ENCODE assay signal across 11 cellular contexts in genomic region chr17:78822552-78822951, GRCh38. TPM values are rescaled to one million over a fixed set of nuclear protein-coding genes. Genes with fewer than 3 reads are reported as not detected.
DNase-seq lines count a peak whose midpoint lies in the region; ATAC-seq and TF ChIP-seq lines count a peak whose summit lies in the region.
"Had no signal": no experiment of that assay in that cellular context is flagged by ENCODE, and none has a peak within 500 bp of the region (broad histone marks: within the 10 kb centered on the region; RNA-seq: fewer than 3 reads in every experiment).

No MANE protein-coding gene starts in this region.

- POLR2A ChIA-PET in activated naive CD8-positive, alpha-beta T cell treated with anti-CD3 and anti-CD28 coated beads, Interleukin-2, amount 10 ng/mL, durations not matched to agents 7 days and 5 days (lab: Charles Lee) = interaction anchor here (0.6 to 1.3 kb wide), 3 partner anchors 9 to 19 kb away, joined by 3 to 4 read pairs (median 3); no protein-coding TSS in a partner anchor

- H3K9me3 Mint-ChIP-seq in activated naive CD8-positive, alpha-beta T cell (ENCODE audit: low read depth) = no peaks in the 10 kb centered on the region
- H3K9me3 Mint-ChIP-seq in activated naive CD8-positive, alpha-beta T cell treated with anti-CD3 and anti-CD28 coated beads, Interleukin-2, amount 50 U/mL, for 24 hours = no peaks in the 10 kb centered on the region
- H3K9me3 Mint-ChIP-seq in activated naive CD8-positive, alpha-beta T cell treated with anti-CD3 and anti-CD28 coated beads, Interleukin-2, amount 10 ng/mL, durations not matched to agents 7 days and 5 days = no peaks in the 10 kb centered on the region

- no peak for DNase-seq in activated naive CD8-positive, alpha-beta T cell treated with anti-CD3 and anti-CD28 coated beads, Interleukin-2, amount 50 U/mL, for 24 hours
- no peak for DNase-seq in activated naive CD8-positive, alpha-beta T cell treated with anti-CD3 and anti-CD28 coated beads, Interleukin-2, amount 10 ng/mL, durations not matched to agents 7 days and 5 days
- DNase-seq in foreskin fibroblast = peak; percentile 98 to 99
- DNase-seq in superior temporal gyrus (ENCODE audit: extremely low spot score) = peak; percentile 68
- DNase-seq in putamen (ENCODE audit: low spot score) = no peak
- no peak for DNase-seq in DMS153 (lab: John Stamatoyannopoulos, UW)
- no peak for DNase-seq in T-helper 9 cell
- DNase-seq: activated CD4-positive, CD25-positive, alpha-beta regulatory T cell treated with anti-CD3 and anti-CD28 coated beads, Interleukin-2, amount 50 U/mL, for 72 hours; effector CD4-positive, alpha-beta T cell had no signal

- no peak overlapping the region for H3K4me3 ChIP-seq in foreskin fibroblast (ENCODE audit: low read depth in 1 of 2, low read length in 2 of 2)
- H3K4me3 ChIP-seq: right atrium auricular region had no signal

- no peak overlapping the region for H3K4me3 Mint-ChIP-seq in activated naive CD8-positive, alpha-beta T cell
- H3K4me3 Mint-ChIP-seq in activated naive CD8-positive, alpha-beta T cell treated with anti-CD3 and anti-CD28 coated beads, Interleukin-2, amount 50 U/mL, for 24 hours = no peak overlapping the region
- no peak overlapping the region for H3K4me3 Mint-ChIP-seq in activated naive CD8-positive, alpha-beta T cell treated with anti-CD3 and anti-CD28 coated beads, Interleukin-2, amount 10 ng/mL, durations not matched to agents 7 days and 5 days

- no peak for TF ChIP-seq CTCF in foreskin fibroblast (IDR thresholded peaks at IDR 0.05; ENCODE audit: low read depth, low read length)

- H3K27me3 Mint-ChIP-seq in activated naive CD8-positive, alpha-beta T cell = no peaks in the 10 kb centered on the region
- H3K27me3 Mint-ChIP-seq in activated naive CD8-positive, alpha-beta T cell treated with anti-CD3 and anti-CD28 coated beads, Interleukin-2, amount 50 U/mL, for 24 hours = no peaks in the 10 kb centered on the region
- H3K27me3 Mint-ChIP-seq in activated naive CD8-positive, alpha-beta T cell treated with anti-CD3 and anti-CD28 coated beads, Interleukin-2, amount 10 ng/mL, durations not matched to agents 7 days and 5 days = no peaks in the 10 kb centered on the region

- H3K4me1 Mint-ChIP-seq in activated naive CD8-positive, alpha-beta T cell (ENCODE audit: low read depth) = peaks cover 56% of the 10 kb centered on the region
- H3K4me1 Mint-ChIP-seq in activated naive CD8-positive, alpha-beta T cell treated with anti-CD3 and anti-CD28 coated beads, Interleukin-2, amount 50 U/mL, for 24 hours = peaks cover 38% of the 10 kb centered on the region
- H3K4me1 Mint-ChIP-seq in activated naive CD8-positive, alpha-beta T cell treated with anti-CD3 and anti-CD28 coated beads, Interleukin-2, amount 10 ng/mL, durations not matched to agents 7 days and 5 days = peaks cover 28% of the 10 kb centered on the region

- no peak for ATAC-seq in activated naive CD8-positive, alpha-beta T cell treated with anti-CD3 and anti-CD28 coated beads, Interleukin-2, amount 50 U/mL, for 24 hours
- no peak for ATAC-seq in activated naive CD8-positive, alpha-beta T cell treated with anti-CD3 and anti-CD28 coated beads, Interleukin-2, amount 10 ng/mL, durations not matched to agents 7 days and 5 days (ENCODE audit: low read depth)

- peaks cover 14% of the 10 kb centered on the region for H3K36me3 Mint-ChIP-seq in activated naive CD8-positive, alpha-beta T cell
- H3K36me3 Mint-ChIP-seq in activated naive CD8-positive, alpha-beta T cell treated with anti-CD3 and anti-CD28 coated beads, Interleukin-2, amount 50 U/mL, for 24 hours (ENCODE audit: low read depth) = peaks cover 73% of the 10 kb centered on the region
- peaks cover 42% of the 10 kb centered on the region for H3K36me3 Mint-ChIP-seq in activated naive CD8-positive, alpha-beta T cell treated with anti-CD3 and anti-CD28 coated beads, Interleukin-2, amount 10 ng/mL, durations not matched to agents 7 days and 5 days

- H3K27ac Mint-ChIP-seq in activated naive CD8-positive, alpha-beta T cell = peak overlapping the region; percentile 50
- no peak overlapping the region for H3K27ac Mint-ChIP-seq in activated naive CD8-positive, alpha-beta T cell treated with anti-CD3 and anti-CD28 coated beads, Interleukin-2, amount 50 U/mL, for 24 hours
- peak overlapping the region; percentile 31 for H3K27ac Mint-ChIP-seq in activated naive CD8-positive, alpha-beta T cell treated with anti-CD3 and anti-CD28 coated beads, Interleukin-2, amount 10 ng/mL, durations not matched to agents 7 days and 5 days

RNA-seq across cellular contexts. Expression of gene USP36, which starts 18.1 kb away (rescaled TPM):
- total RNA-seq in activated naive CD8-positive, alpha-beta T cell treated with anti-CD3 and anti-CD28 coated beads, Interleukin-2, amount 10 ng/mL, durations not matched to agents 7 days and 5 days = 10 to 100 TPM; 87.8 to 94.3 TPM

RNA-seq across cellular contexts. Expression of gene CYTH1, which starts 40.5 kb away (rescaled TPM):
- 100 to 1,000 TPM; 180 to 200 TPM for total RNA-seq in activated naive CD8-positive, alpha-beta T cell treated with anti-CD3 and anti-CD28 coated beads, Interleukin-2, amount 10 ng/mL, durations not matched to agents 7 days and 5 days

Comparison
In these comparisons a context has a peak if more than half of its experiments do, and no peak if none do; other contexts are left out.
1. DNase-seq: peak in foreskin fibroblast (2 of 2) and superior temporal gyrus (single experiment); none in activated naive CD8-positive, alpha-beta T cell treated with anti-CD3 and anti-CD28 coated beads, Interleukin-2, amount 50 U/mL, for 24 hours (single experiment), activated naive CD8-positive, alpha-beta T cell treated with anti-CD3 and anti-CD28 coated beads, Interleukin-2, amount 10 ng/mL, durations not matched to agents 7 days and 5 days (single experiment), putamen (single experiment), DMS153 (single experiment) and T-helper 9 cell (single experiment).